In genomic region chr12:56593909-56594621, GRCh38 we compare ENCODE assay signal across 8 cellular contexts. TPM values are rescaled to one million over a fixed set of nuclear protein-coding genes. Genes with fewer than 3 reads are reported as not detected.
DNase-seq lines count a peak whose midpoint lies in the region; ATAC-seq, FAIRE-seq and TF ChIP-seq lines count a peak whose summit lies in the region.

No MANE protein-coding gene starts in this region.

- H3K4me3 ChIP-seq in fibroblast of the aortic adventitia (ENCODE audit: low read depth, low read length) (no peak overlapping the region), suprapubic skin (no peak overlapping the region)

- H3K27ac ChIP-seq in suprapubic skin: peak overlapping the region; percentile 64

- no peak for TF ChIP-seq POLR2A in suprapubic skin (IDR thresholded peaks at IDR 0.05)

- TF ChIP-seq CTCF in fibroblast of the aortic adventitia (IDR thresholded peaks at IDR 0.05; ENCODE audit: insufficient read depth, low read length) (peak; percentile 90), suprapubic skin (IDR thresholded peaks at IDR 0.05) (peak; percentile 56 to 73)

- H3K27me3 ChIP-seq in suprapubic skin: no peaks in the 10 kb centered on the region

- peaks cover 18% of the 10 kb centered on the region for H3K4me1 ChIP-seq in suprapubic skin

- FAIRE-seq in RCC 7860 (lab: Jason Lieb, UNC): no peak

- H3K9me3 ChIP-seq in suprapubic skin: no peaks in the 10 kb centered on the region

- DNase-seq in Daoy (ENCODE audit: low read depth): peak; percentile 63
- DNase-seq in HuH-7 (ENCODE audit: low spot score): peak; percentile 83
- peak; percentile 61 for DNase-seq in RCC 7860 (ENCODE audit: low spot score)
- peak; percentile 23 to 32 for DNase-seq in activated T-helper 1 cell treated with anti-CD3 and anti-CD28 coated beads, Interleukin-2, amount 50 U/mL, for 16 hours (ENCODE audit: low read depth in 1 of 2, low spot score in 1 of 2)
- peak; percentile 77 for DNase-seq in fibroblast of the aortic adventitia (ENCODE audit: low read depth)
- DNase-seq in non-pigmented ciliary epithelial cell (ENCODE audit: low read depth): peak; percentile 34
- DNase-seq in suprapubic skin (ENCODE audit: low spot score in 2 of 2): no peak

- 30% methylated on average over 8 of the region's 8 CpGs for WGBS in suprapubic skin

- no peak for ATAC-seq in GM21390 (IDR thresholded peaks at IDR 0.05; ENCODE audit: unreplicated experiment)

- H3K36me3 ChIP-seq in suprapubic skin: peaks cover 39% of the 10 kb centered on the region

- TF ChIP-seq EP300 in suprapubic skin (IDR thresholded peaks at IDR 0.05): no peak

RNA-seq across cellular contexts. Expression of gene BAZ2A, which starts 36.1 kb away (rescaled TPM):
- total RNA-seq in Daoy (2014; rRNA removed; shearing (Covaris generic)): 14.3 and 19.7 TPM in 2 replicates
- total RNA-seq in fibroblast of the aortic adventitia (ENCODE audit: low replicate concordance) (35.0 and 53.4 TPM in 2 replicates), suprapubic skin (100 to 1,000 TPM in 3 of 4 donors, 10 to 100 TPM in 1; 100.0 to 243 (median 129) TPM)

RNA-seq across cellular contexts. Expression of gene ATP5F1B, which starts 51.7 kb away (rescaled TPM):
- total RNA-seq in Daoy (2014; rRNA removed; shearing (Covaris generic)): 764 and 817 TPM in 2 replicates
- 318 and 385 TPM in 2 replicates for total RNA-seq in fibroblast of the aortic adventitia (ENCODE audit: low replicate concordance)
- total RNA-seq in suprapubic skin: 100 to 1,000 TPM; 423 to 515 (median 438) TPM

Comparison
In these comparisons a context has a peak if more than half of its experiments do, and no peak if none do; other contexts are left out.
1. DNase-seq: peak in Daoy (single experiment), HuH-7 (single experiment), RCC 7860 (single experiment), activated T-helper 1 cell treated with anti-CD3 and anti-CD28 coated beads, Interleukin-2, amount 50 U/mL, for 16 hours (2 of 2), fibroblast of the aortic adventitia (single experiment) and non-pigmented ciliary epithelial cell (single experiment); none in suprapubic skin (0 of 2).